Comparison of ENCODE assay signal across 1 cellular context in the genomic region with DNA sequence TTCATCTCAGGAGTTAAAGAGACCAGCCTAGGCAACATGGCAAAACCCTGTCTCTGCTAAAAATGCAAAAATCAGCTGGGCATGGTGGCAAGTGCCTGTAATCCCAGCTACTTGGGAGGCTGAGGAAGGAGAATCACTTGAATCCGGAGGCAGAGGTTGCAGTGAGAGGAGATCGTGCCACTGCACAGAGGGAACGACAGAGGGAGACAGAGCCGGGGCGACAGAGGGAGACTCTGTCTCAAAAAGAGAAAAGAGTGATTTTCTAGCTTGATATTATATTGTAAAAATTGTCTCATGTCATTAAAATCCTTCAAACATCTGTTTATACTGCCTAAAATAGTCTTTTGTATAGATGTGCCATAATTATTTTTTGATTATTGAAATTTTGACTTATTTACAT.
TF ChIP-seq lines count a peak whose summit lies in the region.

No MANE protein-coding gene starts in this region.

TF ChIP-seq in HCT116, 20 proteins besides CTCF, POLR2A, EP300 and RAD21 (continued from another document):
- TF ChIP-seq, protein P1, sequence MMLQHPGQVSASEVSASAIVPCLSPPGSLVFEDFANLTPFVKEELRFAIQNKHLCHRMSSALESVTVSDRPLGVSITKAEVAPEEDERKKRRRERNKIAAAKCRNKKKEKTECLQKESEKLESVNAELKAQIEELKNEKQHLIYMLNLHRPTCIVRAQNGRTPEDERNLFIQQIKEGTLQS (IDR thresholded peaks at IDR 0.05), result no peak
- TF ChIP-seq POLR2AphosphoS5 (IDR thresholded peaks at IDR 0.05; ENCODE audit: low read depth, low read length) (no peak), TCF7L2 (IDR thresholded peaks at IDR 0.05; ENCODE audit: borderline replicate concordance, extremely low read depth, insufficient read depth, insufficient read length) (no peak), SP1 (IDR thresholded peaks at IDR 0.05; ENCODE audit: low read depth) (no peak), EZH2phosphoT487 (IDR thresholded peaks at IDR 0.05; ENCODE audit: borderline replicate concordance) (no peak), ELF1 (IDR thresholded peaks at IDR 0.05; ENCODE audit: borderline replicate concordance, low read depth) (no peak), FOSL1 (IDR thresholded peaks at IDR 0.05; ENCODE audit: low read depth) (no peak)
- TF ChIP-seq, protein P2, sequence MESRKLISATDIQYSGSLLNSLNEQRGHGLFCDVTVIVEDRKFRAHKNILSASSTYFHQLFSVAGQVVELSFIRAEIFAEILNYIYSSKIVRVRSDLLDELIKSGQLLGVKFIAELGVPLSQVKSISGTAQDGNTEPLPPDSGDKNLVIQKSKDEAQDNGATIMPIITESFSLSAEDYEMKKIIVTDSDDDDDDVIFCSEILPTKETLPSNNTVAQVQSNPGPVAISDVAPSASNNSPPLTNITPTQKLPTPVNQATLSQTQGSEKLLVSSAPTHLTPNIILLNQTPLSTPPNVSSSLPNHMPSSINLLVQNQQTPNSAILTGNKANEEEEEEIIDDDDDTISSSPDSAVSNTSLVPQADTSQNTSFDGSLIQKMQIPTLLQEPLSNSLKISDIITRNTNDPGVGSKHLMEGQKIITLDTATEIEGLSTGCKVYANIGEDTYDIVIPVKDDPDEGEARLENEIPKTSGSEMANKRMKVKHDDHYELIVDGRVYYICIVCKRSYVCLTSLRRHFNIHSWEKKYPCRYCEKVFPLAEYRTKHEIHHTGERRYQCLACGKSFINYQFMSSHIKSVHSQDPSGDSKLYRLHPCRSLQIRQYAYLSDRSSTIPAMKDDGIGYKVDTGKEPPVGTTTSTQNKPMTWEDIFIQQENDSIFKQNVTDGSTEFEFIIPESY (IDR thresholded peaks at IDR 0.05; ENCODE audit: extremely low read depth, insufficient replicate concordance, low read length), result no peak
- TF ChIP-seq, protein P3, sequence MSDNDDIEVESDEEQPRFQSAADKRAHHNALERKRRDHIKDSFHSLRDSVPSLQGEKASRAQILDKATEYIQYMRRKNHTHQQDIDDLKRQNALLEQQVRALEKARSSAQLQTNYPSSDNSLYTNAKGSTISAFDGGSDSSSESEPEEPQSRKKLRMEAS (IDR thresholded peaks at IDR 0.05), result no peak
